ENCODE assay signal across 31 cellular contexts in the genomic region with DNA sequence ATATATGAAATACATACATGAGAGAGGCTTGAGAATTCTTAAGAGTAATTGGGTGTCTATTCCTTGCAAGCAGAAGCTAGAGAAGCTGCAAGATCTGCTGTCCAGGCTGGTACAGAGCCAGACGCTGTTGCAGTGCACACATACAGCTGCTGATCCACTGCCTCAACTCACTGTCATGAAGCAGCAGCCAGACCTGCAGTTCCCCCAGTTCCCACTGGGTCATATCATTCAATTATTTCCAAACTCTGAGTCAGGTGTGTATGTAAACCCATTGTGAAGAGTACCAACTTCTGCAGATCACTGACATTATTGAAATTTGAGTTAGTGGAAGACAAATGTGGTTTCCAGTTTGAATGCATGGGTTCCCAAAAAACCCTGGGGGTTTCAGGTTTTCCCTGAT.
"Had no signal": no experiment of that assay in that cellular context is flagged by ENCODE, and none has a peak within 500 bp of the region (broad histone marks: within the 10 kb centered on the region; RNA-seq: fewer than 3 reads in every experiment).

No MANE protein-coding gene starts in this region.

- ATAC-seq: body of pancreas; gastrocnemius medialis; left colon; stimulated activated naive B cell treated with anti-CD40 and anti-IgM and Interleukin-4, amounts not matched to agents 10 μg/mL and 1 μg/mL and 100 μg/mL, for 72 hours had no signal

- H3K36me3 ChIP-seq: adrenal gland, cardiac muscle cell, colonic mucosa, gastrocnemius medialis, ovary, prostate gland, stomach, thyroid gland, upper lobe of left lung, vagina had no signal

- H3K4me1 ChIP-seq: adrenal gland, body of pancreas, colonic mucosa, gastrocnemius medialis, prostate gland, stomach, thyroid gland, upper lobe of left lung, vagina had no signal

- H3K27me3 ChIP-seq: adrenal gland, body of pancreas, cardiac muscle cell, colonic mucosa, gastrocnemius medialis, ovary, stomach, thyroid gland, upper lobe of left lung, vagina had no signal

- H3K27ac ChIP-seq: adrenal gland, body of pancreas, cardiac muscle cell, colonic mucosa, gastrocnemius medialis, ovary, prostate gland, stomach, thyroid gland, upper lobe of left lung, vagina had no signal

- H3K4me2 ChIP-seq: smooth muscle cell had no signal

- H3K4me3 ChIP-seq: adrenal gland, body of pancreas, cardiac muscle cell, colonic mucosa, gastrocnemius medialis, ovary, prostate gland, smooth muscle cell, stomach, thyroid gland, upper lobe of left lung, vagina had no signal

- H3K9me3 ChIP-seq: adrenal gland, body of pancreas, colonic mucosa, gastrocnemius medialis, ovary, prostate gland, stomach, thyroid gland, upper lobe of left lung, vagina had no signal

- DNase-seq: activated CD4-positive, alpha-beta memory T cell treated with anti-CD3 and anti-CD28 coated beads for 36 hours; activated CD4-positive, alpha-beta T cell treated with anti-CD3 and anti-CD28 coated beads, Interleukin-2, amount 10 ng/mL, durations not matched to agents 24 days and 14 days; activated CD8-positive, alpha-beta memory T cell treated with anti-CD3 and anti-CD28 coated beads, Interleukin-2, amount 50 U/mL, for 4 hours; activated effector memory CD4-positive, alpha-beta T cell treated with anti-CD3 and anti-CD28 coated beads, Interleukin-2, amount 50 U/mL, for 16 hours; activated naive CD4-positive, alpha-beta T cell treated with anti-CD3 and anti-CD28 coated beads for 36 hours; activated naive CD8-positive, alpha-beta T cell treated with anti-CD3 and anti-CD28 coated beads for 36 hours; activated T-cell treated with anti-CD3 and anti-CD28 coated beads, Interleukin-2, amount 50 U/mL, for 1 hour; adrenal gland; aorta; body of pancreas; cerebellar nuclear complex; colonic mucosa; effector CD8-positive, alpha-beta T cell; gastrocnemius medialis; glutamatergic neuron; kidney; left colon; mammary epithelial cell; naive B cell; nephron progenitor cell; ovary; retina; stimulated activated CD4-positive, alpha-beta T cell treated with anti-CD3 and anti-CD28 coated beads, Interleukin-1b, Interleukin-23, amount 100 ng/mL, for 48 hours; stimulated activated naive B cell treated with anti-CD40 and anti-IgM and Interleukin-4, amounts not matched to agents 10 μg/mL and 1 μg/mL and 100 μg/mL, for 72 hours; stomach; thyroid gland; upper lobe of left lung had no signal
